ENCODE assay signal across 21 cellular contexts in the genomic region with DNA sequence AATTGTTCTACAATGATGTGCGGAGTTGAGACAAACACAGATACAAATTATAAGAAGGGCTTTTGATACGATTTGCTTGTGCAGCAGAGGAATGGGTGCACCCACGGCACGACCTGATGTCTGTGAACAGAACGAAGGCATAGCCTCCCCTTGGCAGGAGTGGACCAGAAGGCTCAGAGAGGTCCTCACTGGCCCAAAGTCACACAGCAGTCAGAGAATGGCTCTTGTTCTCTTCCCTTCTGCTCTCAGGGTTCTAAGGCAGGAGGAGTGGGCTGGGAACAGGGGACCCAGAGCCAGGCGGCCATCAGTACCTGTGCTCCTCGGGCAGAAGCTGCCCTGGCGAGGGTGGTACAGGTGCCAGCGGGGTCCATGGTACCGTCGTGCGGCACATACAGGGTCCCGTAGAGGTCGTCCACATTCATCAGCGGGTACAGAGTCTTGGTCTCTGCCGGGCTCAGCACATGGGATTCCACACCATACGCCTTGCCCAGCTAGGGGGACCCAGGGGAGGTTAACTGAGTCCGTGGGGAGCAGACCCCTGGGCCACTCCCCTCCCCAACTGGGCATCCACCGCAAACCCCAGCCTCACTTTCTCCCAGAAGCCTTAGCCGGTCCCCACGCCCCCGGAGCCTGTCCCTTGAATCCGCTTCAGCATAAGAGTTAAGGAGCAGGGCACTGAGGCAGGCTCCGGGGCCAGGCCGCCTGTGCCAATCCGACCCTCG. TPM values are rescaled to one million over a fixed set of nuclear protein-coding genes. Genes with fewer than 3 reads are reported as not detected.
DNase-seq lines count a peak whose midpoint lies in the region; ATAC-seq, FAIRE-seq and TF ChIP-seq lines count a peak whose summit lies in the region.
"Had no signal": no experiment of that assay in that cellular context is flagged by ENCODE, and none has a peak within 500 bp of the region (broad histone marks: within the 10 kb centered on the region; RNA-seq: fewer than 3 reads in every experiment).

No MANE protein-coding gene starts in this region.

- no peaks in the 10 kb centered on the region for H3K79me2 ChIP-seq in trophoblast cell (ENCODE audit: control insufficient read depth, insufficient read depth, low read length, poor library complexity)

- H3K4me1 Mint-ChIP-seq in effector memory CD8-positive, alpha-beta T cell (ENCODE audit: low read depth in 2 of 2), result peaks cover 6 to 7% of the 10 kb centered on the region in 2 donors

- H3K27me3 ChIP-seq in trophoblast cell (ENCODE audit: insufficient read depth, low read length), result no peaks in the 10 kb centered on the region
- H3K27me3 ChIP-seq: breast epithelium, right atrium auricular region had no signal

- no peaks in the 10 kb centered on the region for H3K9me3 Mint-ChIP-seq in effector memory CD8-positive, alpha-beta T cell
- H3K9me3 Mint-ChIP-seq: activated naive CD4-positive, alpha-beta T cell treated with anti-CD3 and anti-CD28 coated beads for 36 hours; naive B cell had no signal

- H3K23ac ChIP-seq in trophoblast cell (ENCODE audit: low read length), result no peak overlapping the region

- H2AK5ac ChIP-seq in trophoblast cell (ENCODE audit: low read length), result no peak overlapping the region

- H3K4me3 ChIP-seq in A549 (no peak overlapping the region), HEK293 (ENCODE audit: low read depth, low read length) (no peak overlapping the region), kidney (ENCODE audit: low read length in 2 of 2) (no peak overlapping the region), trophoblast cell (ENCODE audit: low read depth, low read length) (peak overlapping the region; percentile 3)
- H3K4me3 ChIP-seq: breast epithelium, right atrium auricular region, spleen had no signal

- no peak overlapping the region for H4K8ac ChIP-seq in trophoblast cell (ENCODE audit: low read depth, low read length)

- H3K27me3 Mint-ChIP-seq in effector memory CD8-positive, alpha-beta T cell, result peaks cover 8 to 10% of the 10 kb centered on the region in 2 donors

- POLR2A ChIA-PET in A549 (lab: Yijun Ruan, JAX) (no interaction called here), HEK293 (lab: Yijun Ruan, JAX) (no interaction called here)

- peaks cover 3% of the 10 kb centered on the region for H3K36me3 Mint-ChIP-seq in effector memory CD8-positive, alpha-beta T cell (ENCODE audit: insufficient read depth)
- H3K36me3 Mint-ChIP-seq: naive B cell had no signal

- H3K27ac Mint-ChIP-seq in effector memory CD8-positive, alpha-beta T cell, result no peak overlapping the region
- H3K27ac Mint-ChIP-seq: activated CD8-positive, alpha-beta T cell treated with anti-CD3 and anti-CD28 coated beads, Interleukin-2, amount 10 ng/mL, durations not matched to agents 7 days and 5 days; activated naive CD4-positive, alpha-beta T cell treated with anti-CD3 and anti-CD28 coated beads for 36 hours; naive B cell had no signal

- DNase-seq in A549 (ENCODE audit: low read depth in 1 of 2, low spot score in 1 of 2), result no peak
- peak; percentile 72 for DNase-seq in kidney
- DNase-seq in trophoblast cell, result no peak
- no peak for DNase-seq in HT-29 (ENCODE audit: low spot score)
- DNase-seq in effector memory CD8-positive, alpha-beta T cell, result no peak
- DNase-seq: activated CD4-positive, alpha-beta T cell treated with anti-CD3 and anti-CD28 coated beads for 1 hour; activated CD8-positive, alpha-beta T cell treated with anti-CD3 and anti-CD28 coated beads, Interleukin-2, amount 10 ng/mL, durations not matched to agents 7 days and 5 days; activated naive CD4-positive, alpha-beta T cell treated with anti-CD3 and anti-CD28 coated beads for 36 hours; DND-41; effector CD8-positive, alpha-beta T cell; left colon; naive B cell; occipital lobe; spleen; T-helper 2 cell had no signal

- H2BK12ac ChIP-seq in trophoblast cell (ENCODE audit: low read length), result no peak overlapping the region

- H3K36me3 ChIP-seq in HEK293 (ENCODE audit: control insufficient read depth in 2 of 2, insufficient read depth in 1 of 2, low read length in 2 of 2) (no peaks in the 10 kb centered on the region), kidney (ENCODE audit: control insufficient read depth in 1 of 2, insufficient read depth in 2 of 2, low read length in 2 of 2) (no peaks in the 10 kb centered on the region), trophoblast cell (ENCODE audit: control insufficient read depth in 1 of 2, insufficient read depth in 2 of 2, low read length in 2 of 2) (no peaks in the 10 kb centered on the region)
- H3K36me3 ChIP-seq: breast epithelium, right atrium auricular region, spleen had no signal

- TF ChIP-seq CTCF in A549 (IDR thresholded peaks at IDR 0.05), result no peak
- TF ChIP-seq CTCF in HEK293 (tag by site-specific recombination; IDR thresholded peaks at IDR 0.05), result no peak
- TF ChIP-seq CTCF in kidney (IDR thresholded peaks at IDR 0.05; ENCODE audit: borderline replicate concordance, extremely low read depth, insufficient read depth), result no peak

- no peak overlapping the region for H3K4ac ChIP-seq in trophoblast cell (ENCODE audit: low read depth, low read length)

- no peak overlapping the region for H2BK5ac ChIP-seq in trophoblast cell (ENCODE audit: low read depth, low read length, poor library complexity)

- no peak for TF ChIP-seq RAD21 in A549 (conservative IDR thresholded peaks at IDR 0.05 in 1 of 2, IDR thresholded peaks at IDR 0.05 in 1 of 2)

- WGBS in A549 (ENCODE audit: missing lambda C conversion rate), result 59% methylated on average over 25 of the region's 27 CpGs
- WGBS in trophoblast cell (ENCODE audit: extremely low coverage, insufficient coverage, insufficient read length), result no CpG with 5 or more reads among the region's 27 CpGs

- TF ChIP-seq POLR2A in A549 (IDR thresholded peaks at IDR 0.05; ENCODE audit: low read length), result no peak

- no peak overlapping the region for H4K12ac ChIP-seq in trophoblast cell (ENCODE audit: low read depth, low read length)

- H3K27ac ChIP-seq in A549 (no peak overlapping the region), HEK293 (ENCODE audit: extremely low read depth, low read depth, low read length) (no peak overlapping the region), kidney (ENCODE audit: low read depth in 2 of 2, low read length in 2 of 2) (no peak overlapping the region), trophoblast cell (ENCODE audit: low read depth, low read length) (no peak overlapping the region)
- H3K27ac ChIP-seq: breast epithelium, C4-2B, right atrium auricular region, spleen had no signal

- H3K9ac ChIP-seq in kidney (ENCODE audit: low read length in 2 of 2), result no peak overlapping the region
- H3K9ac ChIP-seq in trophoblast cell (ENCODE audit: low read length), result no peak overlapping the region

- H4K91ac ChIP-seq in trophoblast cell (ENCODE audit: low read depth, low read length), result no peak overlapping the region

- H3K14ac ChIP-seq in trophoblast cell (ENCODE audit: low read length), result no peak overlapping the region

- no peak for TF ChIP-seq EP300 in A549 (IDR thresholded peaks at IDR 0.05)

- no peak overlapping the region for H2AFZ ChIP-seq in trophoblast cell (ENCODE audit: insufficient read depth, low read length, poor library complexity)

- no peak for FAIRE-seq in A549 (lab: Jason Lieb, UNC)
- FAIRE-seq in kidney (lab: Jason Lieb, UNC), result no peak
- FAIRE-seq: urothelium cell line had no signal

- no peaks in the 10 kb centered on the region for H3K79me1 ChIP-seq in trophoblast cell (ENCODE audit: low read length)

- no peak overlapping the region for H2BK120ac ChIP-seq in trophoblast cell (ENCODE audit: insufficient read depth, low read length, poor library complexity)

- ATAC-seq in A549 (no peak), HG02938 (IDR thresholded peaks at IDR 0.05; ENCODE audit: unreplicated experiment) (no peak)
- no peak for ATAC-seq in effector memory CD8-positive, alpha-beta T cell (replicated peaks)
- ATAC-seq: activated CD8-positive, alpha-beta T cell treated with anti-CD3 and anti-CD28 coated beads, Interleukin-2, amount 10 ng/mL, durations not matched to agents 7 days and 5 days had no signal

- intact Hi-C loops in kidney (cut with DNase I), result no loop called here

- H3K9me3 ChIP-seq in A549 (no peaks in the 10 kb centered on the region), HEK293 (ENCODE audit: control insufficient read depth, insufficient read depth, low read depth, low read length) (no peaks in the 10 kb centered on the region), kidney (ENCODE audit: control insufficient read depth in 1 of 2, low read length in 2 of 2) (no peaks in the 10 kb centered on the region), trophoblast cell (ENCODE audit: insufficient read depth, low read depth, low read length) (no peaks in the 10 kb centered on the region)
- H3K9me3 ChIP-seq: breast epithelium, right atrium auricular region, spleen had no signal

- no peak overlapping the region for H3K4me3 Mint-ChIP-seq in effector memory CD8-positive, alpha-beta T cell
- H3K4me3 Mint-ChIP-seq: activated CD8-positive, alpha-beta T cell treated with anti-CD3 and anti-CD28 coated beads, Interleukin-2, amount 10 ng/mL, durations not matched to agents 7 days and 5 days; activated naive CD4-positive, alpha-beta T cell treated with anti-CD3 and anti-CD28 coated beads for 36 hours; naive B cell had no signal

- no peak overlapping the region for H3K18ac ChIP-seq in trophoblast cell (ENCODE audit: low read length)

- no peaks in the 10 kb centered on the region for H3K4me1 ChIP-seq in A549
- no peaks in the 10 kb centered on the region for H3K4me1 ChIP-seq in HEK293 (ENCODE audit: control insufficient read depth, insufficient read depth, low read length)
- H3K4me1 ChIP-seq in kidney (ENCODE audit: control insufficient read depth in 1 of 2, insufficient read depth in 1 of 2, low read depth in 1 of 2, low read length in 2 of 2), result no peaks in the 10 kb centered on the region
- no peaks in the 10 kb centered on the region for H3K4me1 ChIP-seq in trophoblast cell (ENCODE audit: control insufficient read depth in 1 of 2, insufficient read depth in 2 of 2, low read length in 2 of 2)
- H3K4me1 ChIP-seq: breast epithelium, right atrium auricular region had no signal

- H3K4me2 ChIP-seq in A549 (no peak overlapping the region), trophoblast cell (ENCODE audit: low read length) (no peak overlapping the region)

- CTCF ChIA-PET in A549 (lab: Yijun Ruan, JAX), result interaction anchor here (2.0 to 5.6 kb wide), 2 partner anchors 12 to 16 kb away, joined by 4 to 39 read pairs; no protein-coding TSS in a partner anchor
- CTCF ChIA-PET in HEK293 (lab: Yijun Ruan, JAX), result interaction anchor here (0.5 to 0.8 kb wide), 2 partner anchors 11 to 857 kb away, joined by 3 read pairs; no protein-coding TSS in a partner anchor

TF ChIP-seq in A549, 52 proteins besides CTCF, POLR2A, EP300 and RAD21 (continues in another document):
- no peak for TF ChIP-seq EHF (CRISPR knock-in tag; IDR thresholded peaks at IDR 0.05)

RNA-seq across cellular contexts. Expression of a gene that starts 7.0 kb away (rescaled TPM):
- polyA plus RNA-seq in A549 (2011; rRNA removed) (0.08 and 0.09 TPM in 2 replicates), A549 (2017; fragmentation: RNase III; extraction: RNeasy Plus Mini Kit Qiagen cat#74134 plus additional on column Dnase treatment) (0.05 TPM in 1 of 3 replicates, not detected in the others), kidney (ENCODE audit: insufficient read depth, low read depth, low replicate concordance) (12.0 TPM)
- 0.07 and 0.12 TPM in 2 replicates for polyA plus RNA-seq in A549 (2012; cell fraction: cytosol; rRNA removed)
- polyA plus RNA-seq in A549 (2012; cell fraction: nucleus; rRNA removed), result 0.12 and 0.19 TPM in 2 replicates
- 0.08 and 0.10 TPM in 2 replicates for polyA minus RNA-seq in A549 (2011; rRNA and poly(A)+ RNA removed)
- 4.6 TPM for total RNA-seq in kidney
- 0.88 and 0.90 TPM in 2 replicates for polyA plus RNA-seq in trophoblast cell (2013)
- total RNA-seq in HT-29 (2014; rRNA removed; shearing (Covaris generic)), result 2.5 and 2.7 TPM in 2 replicates
